In the genomic region with DNA sequence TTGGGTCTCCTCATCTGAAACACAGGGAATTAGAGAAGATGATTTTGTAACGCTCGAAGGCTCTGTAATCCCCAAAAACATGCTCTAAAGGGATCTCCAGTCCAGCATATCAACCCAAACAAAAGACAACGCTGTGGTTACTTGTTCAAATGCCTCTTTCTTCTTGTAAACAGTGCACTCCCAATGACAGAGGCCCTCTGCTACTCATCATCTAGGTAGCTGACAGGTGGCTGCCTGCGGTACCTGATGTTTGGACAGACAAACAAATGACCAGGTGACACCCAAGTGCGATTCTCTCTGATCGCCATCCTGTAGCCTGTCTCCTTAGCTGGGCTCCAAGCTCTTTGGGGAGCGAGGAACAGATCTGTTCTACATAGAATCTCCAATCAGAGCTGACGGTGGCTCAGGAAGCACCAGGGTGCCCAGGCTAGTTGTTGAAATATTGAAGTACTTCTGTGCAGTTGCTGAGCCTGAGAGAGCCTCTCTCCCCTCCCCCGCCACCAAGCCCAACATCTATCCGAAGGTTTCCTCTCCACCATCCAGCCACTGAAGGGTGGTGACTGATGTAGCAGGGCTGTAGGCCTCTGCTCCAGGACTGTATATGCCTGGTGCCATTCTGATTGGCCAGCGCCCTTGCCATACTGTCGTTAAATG, we compare ENCODE assay signal across 21 cellular contexts.
A peak's percentile ranks its signal among the peaks of the same experiment; 100 is the strongest.
DNase-seq lines count a peak whose midpoint lies in the region; ATAC-seq and TF ChIP-seq lines count a peak whose summit lies in the region.
"Had no signal": no experiment of that assay in that cellular context is flagged by ENCODE, and none has a peak within 500 bp of the region (broad histone marks: within the 10 kb centered on the region; RNA-seq: fewer than 3 reads in every experiment).

No MANE protein-coding gene starts in this region.

- no peak for ATAC-seq in GM18867 (IDR thresholded peaks at IDR 0.05; ENCODE audit: unreplicated experiment)
- ATAC-seq: natural killer cell; stimulated activated memory B cell treated with anti-CD40 and anti-IgM and Interleukin-4, amounts not matched to agents 10 μg/mL and 1 μg/mL and 100 μg/mL, for 72 hours had no signal

- peak overlapping the region; percentile 97 for H3K27ac Mint-ChIP-seq in endothelial cell (ENCODE audit: unreplicated experiment)
- H3K27ac Mint-ChIP-seq: activated CD4-positive, alpha-beta T cell treated with anti-CD3 and anti-CD28 coated beads, Interleukin-2, amount 10 ng/mL, durations not matched to agents 7 days and 5 days; natural killer cell; stimulated activated memory B cell treated with anti-CD40 and anti-IgM and Interleukin-4, amounts not matched to agents 10 μg/mL and 1 μg/mL and 100 μg/mL, for 72 hours had no signal

- H3K27me3 Mint-ChIP-seq in endothelial cell (ENCODE audit: unreplicated experiment): peaks cover 5% of the 10 kb centered on the region
- H3K27me3 Mint-ChIP-seq: activated CD4-positive, alpha-beta T cell treated with anti-CD3 and anti-CD28 coated beads, Interleukin-2, amount 10 ng/mL, durations not matched to agents 7 days and 5 days; stimulated activated memory B cell treated with anti-CD40 and anti-IgM and Interleukin-4, amounts not matched to agents 10 μg/mL and 1 μg/mL and 100 μg/mL, for 72 hours had no signal

- DNase-seq in ELF-1 (ENCODE audit: low read depth, low spot score) (peak; percentile 67), NCI-H2029 treated with DMSO at 0.1 percent for 48 hours (lab: John Stamatoyannopoulos, UW) (peak; percentile 54), endothelial cell (ENCODE audit: low spot score) (no peak), posterior vena cava (ENCODE audit: low spot score) (peak; percentile 37), GM19238 (ENCODE audit: insufficient read length, low spot score) (no peak), CD1c-positive myeloid dendritic cell (ENCODE audit: extremely low spot score) (no peak)
- no peak for DNase-seq in activated CD4-positive, alpha-beta T cell treated with anti-CD3 and anti-CD28 coated beads, Interleukin-2, amount 50 U/mL, for 4 hours
- DNase-seq: activated CD4-positive, alpha-beta T cell treated with anti-CD3 and anti-CD28 coated beads, Interleukin-2, amount 10 ng/mL, durations not matched to agents 7 days and 5 days; activated naive CD4-positive, alpha-beta T cell treated with Interleukin-2 at 50 U/mL for 16 hours; activated T-cell treated with anti-CD3 and anti-CD28 coated beads for 4 hours; BE2C; foreskin melanocyte; Karpas-422; natural killer cell; NCI-H1105; NCI-H82; psoas muscle; stimulated activated CD4-positive, alpha-beta T cell treated with anti-CD3 and anti-CD28 coated beads, Interleukin-12 subunit alpha, Interleukin-12 subunit beta, amount 100 ng/mL, for 4 hours; transverse colon had no signal

- H3K4me3 Mint-ChIP-seq in endothelial cell (ENCODE audit: unreplicated experiment): no peak overlapping the region
- H3K4me3 Mint-ChIP-seq: activated CD4-positive, alpha-beta T cell treated with anti-CD3 and anti-CD28 coated beads, Interleukin-2, amount 10 ng/mL, durations not matched to agents 7 days and 5 days; natural killer cell; stimulated activated memory B cell treated with anti-CD40 and anti-IgM and Interleukin-4, amounts not matched to agents 10 μg/mL and 1 μg/mL and 100 μg/mL, for 72 hours had no signal

- intact Hi-C loops in posterior vena cava (cut with DNase I): no loop called here

- H3K4me1 Mint-ChIP-seq in endothelial cell (ENCODE audit: unreplicated experiment): peaks cover 44% of the 10 kb centered on the region
- H3K4me1 Mint-ChIP-seq: activated CD4-positive, alpha-beta T cell treated with anti-CD3 and anti-CD28 coated beads, Interleukin-2, amount 10 ng/mL, durations not matched to agents 7 days and 5 days; natural killer cell had no signal

- TF ChIP-seq CTCF in endothelial cell (IDR thresholded peaks at IDR 0.05; ENCODE audit: unreplicated experiment): no peak

- peaks cover 4% of the 10 kb centered on the region for H3K36me3 Mint-ChIP-seq in endothelial cell (ENCODE audit: low read depth, unreplicated experiment)
- H3K36me3 Mint-ChIP-seq: natural killer cell; stimulated activated memory B cell treated with anti-CD40 and anti-IgM and Interleukin-4, amounts not matched to agents 10 μg/mL and 1 μg/mL and 100 μg/mL, for 72 hours had no signal

- no peaks in the 10 kb centered on the region for H3K9me3 Mint-ChIP-seq in endothelial cell (ENCODE audit: unreplicated experiment)
- H3K9me3 Mint-ChIP-seq: activated CD4-positive, alpha-beta T cell treated with anti-CD3 and anti-CD28 coated beads, Interleukin-2, amount 10 ng/mL, durations not matched to agents 7 days and 5 days; natural killer cell; stimulated activated memory B cell treated with anti-CD40 and anti-IgM and Interleukin-4, amounts not matched to agents 10 μg/mL and 1 μg/mL and 100 μg/mL, for 72 hours had no signal

Comparison
In these comparisons a context has a peak if more than half of its experiments do, and no peak if none do; other contexts are left out.
1. DNase-seq: peak in ELF-1 (single experiment), NCI-H2029 treated with DMSO at 0.1 percent for 48 hours (single experiment) and posterior vena cava (single experiment); none in endothelial cell (single experiment), GM19238 (single experiment), CD1c-positive myeloid dendritic cell (single experiment) and activated CD4-positive, alpha-beta T cell treated with anti-CD3 and anti-CD28 coated beads, Interleukin-2, amount 50 U/mL, for 4 hours (0 of 2).